In genomic region chr7:134329614-134330316, GRCh38 we compare ENCODE assay signal across 18 cellular contexts. TPM values are rescaled to one million over a fixed set of nuclear protein-coding genes. Genes with fewer than 3 reads are reported as not detected.
DNase-seq lines count a peak whose midpoint lies in the region; ATAC-seq and FAIRE-seq lines count a peak whose summit lies in the region.
"Had no signal": no experiment of that assay in that cellular context is flagged by ENCODE, and none has a peak within 500 bp of the region (broad histone marks: within the 10 kb centered on the region; RNA-seq: fewer than 3 reads in every experiment).

No MANE protein-coding gene starts in this region.

- H3K9me3 ChIP-seq in small intestine (ENCODE audit: control insufficient read depth, low read depth), result peaks cover 2% of the 10 kb centered on the region
- H3K9me3 ChIP-seq: BLaER1 had no signal

- H3K27ac ChIP-seq in small intestine (ENCODE audit: low read depth in 1 of 2, low read length in 1 of 2), result no peak overlapping the region
- H3K27ac ChIP-seq: BLaER1 had no signal

- H3K27me3 ChIP-seq in small intestine (ENCODE audit: control insufficient read depth in 2 of 2, insufficient read depth in 2 of 2, low read length in 2 of 2), result no peaks in the 10 kb centered on the region
- H3K27me3 ChIP-seq: BLaER1 had no signal

- DNase-seq in DMS53 treated with DMSO at 0.1 percent for 48 hours (lab: John Stamatoyannopoulos, UW; ENCODE audit: unreplicated experiment) (peak; percentile 30), NCI-H82 treated with DMSO at 0.1 percent for 48 hours (lab: John Stamatoyannopoulos, UW; ENCODE audit: unreplicated experiment) (peak; percentile 8), left lobe of liver (ENCODE audit: low spot score) (no peak), small intestine (peak; percentile 43), NCI-H1417 (lab: John Stamatoyannopoulos, UW) (no peak), NCI-H128 (lab: John Stamatoyannopoulos, UW; ENCODE audit: unreplicated experiment) (no peak)
- DNase-seq: ACHN; CD4-positive, alpha-beta T cell; COR-L47; GDM1; Karpas-422; NCI-H1417 treated with DMSO at 0.1 percent for 48 hours; NCI-H187; NCI-H774; OCI-M1 had no signal

- peaks cover 0 to 4% of the 10 kb centered on the region in 2 donors for H3K4me1 ChIP-seq in small intestine (ENCODE audit: control insufficient read depth in 2 of 2, insufficient read depth in 1 of 2, low read depth in 1 of 2, low read length in 1 of 2)
- H3K4me1 ChIP-seq: BLaER1 had no signal

- no peak for FAIRE-seq in small intestine (lab: Jason Lieb, UNC)
- FAIRE-seq: RCC 7860 had no signal

- H3K36me3 ChIP-seq in small intestine (ENCODE audit: control insufficient read depth in 2 of 2, insufficient read depth in 2 of 2, low read length in 2 of 2), result no peaks in the 10 kb centered on the region
- H3K36me3 ChIP-seq: BLaER1 had no signal

- H3K4me3 ChIP-seq in small intestine (ENCODE audit: low read depth in 1 of 2, low read length in 2 of 2), result no peak overlapping the region
- H3K4me3 ChIP-seq: BLaER1 had no signal

- WGBS in small intestine, 3 donors, result 38 to 45% (median 42%) methylated on average over 3 of the region's 3 CpGs

- ATAC-seq in left lobe of liver (peak; percentile 43), GM21723 (IDR thresholded peaks at IDR 0.05; ENCODE audit: unreplicated experiment) (no peak)

RNA-seq across cellular contexts. Expression of gene SLC35B4, which starts 13.0 kb away (rescaled TPM):
- total RNA-seq in left lobe of liver, result 11.0 TPM
- polyA plus RNA-seq in small intestine, result 1 to 10 TPM; 2.7 to 4.5 (median 3.8) TPM

Comparison
In these comparisons a context has a peak if more than half of its experiments do, and no peak if none do; other contexts are left out.
1. DNase-seq: peak in DMS53 treated with DMSO at 0.1 percent for 48 hours (single experiment), NCI-H82 treated with DMSO at 0.1 percent for 48 hours (single experiment) and small intestine (single experiment); none in left lobe of liver (single experiment), NCI-H1417 (0 of 3) and NCI-H128 (single experiment).